ENCODE assay signal across 9 cellular contexts in genomic region chr1:212219679-212220463, GRCh38.
A peak's percentile ranks its signal among the peaks of the same experiment; 100 is the strongest.
DNase-seq lines count a peak whose midpoint lies in the region; ATAC-seq, FAIRE-seq and TF ChIP-seq lines count a peak whose summit lies in the region.
"Had no signal": no experiment of that assay in that cellular context is flagged by ENCODE, and none has a peak within 500 bp of the region (broad histone marks: within the 10 kb centered on the region; RNA-seq: fewer than 3 reads in every experiment).

No MANE protein-coding gene starts in this region.

- no peaks in the 10 kb centered on the region for H3K27me3 Mint-ChIP-seq in T-helper 17 cell
- H3K27me3 Mint-ChIP-seq in T-helper 2 cell treated with Interferon-gamma antibody and Interleukin-4, amounts not matched to agents 5 μg/mL and 100 μg/mL, for 36 hours (ENCODE audit: low read depth), result peaks cover 3% of the 10 kb centered on the region

- H3K27ac Mint-ChIP-seq in T-helper 17 cell, result peak overlapping the region; percentile 41
- no peak overlapping the region for H3K27ac Mint-ChIP-seq in T-helper 2 cell treated with Interferon-gamma antibody and Interleukin-4, amounts not matched to agents 5 μg/mL and 100 μg/mL, for 36 hours

- no peak for TF ChIP-seq POLR2A in GM12891 (IDR thresholded peaks at IDR 0.05; ENCODE audit: low read depth, low read length)

- no peaks in the 10 kb centered on the region for H3K27me3 ChIP-seq in hepatocyte

- no peaks in the 10 kb centered on the region for H3K9me2 ChIP-seq in hepatocyte (replicated peaks; ENCODE audit: insufficient read depth)

- H3K9me3 ChIP-seq in T-helper 17 cell (ENCODE audit: control insufficient read depth, low read length, poor library complexity, severe bottlenecking), result no peaks in the 10 kb centered on the region
- no peaks in the 10 kb centered on the region for H3K9me3 ChIP-seq in hepatocyte (ENCODE audit: low read depth)

- H3K36me3 Mint-ChIP-seq in T-helper 17 cell (ENCODE audit: low read depth), result peaks cover 4% of the 10 kb centered on the region
- no peaks in the 10 kb centered on the region for H3K36me3 Mint-ChIP-seq in T-helper 2 cell treated with Interferon-gamma antibody and Interleukin-4, amounts not matched to agents 5 μg/mL and 100 μg/mL, for 36 hours (ENCODE audit: low read depth)

- H3K4me1 ChIP-seq in hepatocyte (ENCODE audit: insufficient read depth), result peaks cover 11% of the 10 kb centered on the region

- no peak for DNase-seq in GM12891 (ENCODE audit: insufficient read length, low spot score)
- DNase-seq in T-helper 17 cell, result no peak
- peak; percentile 60 for DNase-seq in hepatocyte (ENCODE audit: low spot score)
- DNase-seq in renal cortical epithelial cell (ENCODE audit: low read depth), result peak; percentile 92
- no peak for DNase-seq in AML-193 (lab: John Stamatoyannopoulos, UW)
- no peak for DNase-seq in activated T-cell treated with anti-CD3 and anti-CD28 coated beads, Interleukin-2, amount 50 U/mL, for 1 hour
- DNase-seq in T-helper 2 cell treated with Interferon-gamma antibody and Interleukin-4, amounts not matched to agents 5 μg/mL and 100 μg/mL, for 36 hours (ENCODE audit: low spot score), result no peak
- DNase-seq in NCI-H146 (lab: John Stamatoyannopoulos, UW), result no peak
- DNase-seq: effector memory CD8-positive, alpha-beta T cell had no signal

- H3K4me3 Mint-ChIP-seq in T-helper 17 cell, result no peak overlapping the region
- H3K4me3 Mint-ChIP-seq in T-helper 2 cell treated with Interferon-gamma antibody and Interleukin-4, amounts not matched to agents 5 μg/mL and 100 μg/mL, for 36 hours, result no peak overlapping the region
- H3K4me3 Mint-ChIP-seq: effector memory CD8-positive, alpha-beta T cell had no signal

- H3K27ac ChIP-seq in hepatocyte, result peak overlapping the region; percentile 48

- 42% methylated on average over 8 of the region's 8 CpGs for WGBS in hepatocyte (ENCODE audit: low lambda C conversion rate, missing lambda C conversion rate)

- no peak overlapping the region for H3K4me3 ChIP-seq in hepatocyte

- no peak overlapping the region for H2AFZ ChIP-seq in hepatocyte

- peak; percentile 58 for FAIRE-seq in GM12891 (lab: Jason Lieb, UNC)

- no peaks in the 10 kb centered on the region for H4K20me1 ChIP-seq in hepatocyte (ENCODE audit: insufficient read depth, poor library complexity, severe bottlenecking)

- no peaks in the 10 kb centered on the region for H3K36me3 ChIP-seq in hepatocyte (replicated peaks; ENCODE audit: insufficient read depth, low read depth)

- ATAC-seq in T-helper 17 cell, result no peak
- ATAC-seq: effector memory CD8-positive, alpha-beta T cell had no signal

- H3K4me1 Mint-ChIP-seq in T-helper 17 cell, result peaks cover 14% of the 10 kb centered on the region
- H3K4me1 Mint-ChIP-seq in T-helper 2 cell treated with Interferon-gamma antibody and Interleukin-4, amounts not matched to agents 5 μg/mL and 100 μg/mL, for 36 hours (ENCODE audit: low read depth), result peaks cover 24% of the 10 kb centered on the region

- no peaks in the 10 kb centered on the region for H3K9me3 Mint-ChIP-seq in T-helper 2 cell treated with Interferon-gamma antibody and Interleukin-4, amounts not matched to agents 5 μg/mL and 100 μg/mL, for 36 hours
- H3K9me3 Mint-ChIP-seq: effector memory CD8-positive, alpha-beta T cell had no signal

- TF ChIP-seq CTCF in hepatocyte (IDR thresholded peaks at IDR 0.05; ENCODE audit: poor library complexity), result no peak

- H3K4me2 ChIP-seq in hepatocyte, result peak overlapping the region; percentile 4

- H3K79me2 ChIP-seq in hepatocyte, result no peaks in the 10 kb centered on the region

TF ChIP-seq in GM12891, 5 proteins besides CTCF, POLR2A, EP300 and RAD21:
- TF ChIP-seq SPI1 (IDR thresholded peaks at IDR 0.05; ENCODE audit: low read depth, low read length), result no peak
- TF ChIP-seq PAX5 (IDR thresholded peaks at IDR 0.05; ENCODE audit: insufficient read depth, low read length, severe bottlenecking), result no peak
- no peak for TF ChIP-seq TAF1 (IDR thresholded peaks at IDR 0.05; ENCODE audit: low read depth, low read length)
- no peak for TF ChIP-seq POLR2AphosphoS5 (IDR thresholded peaks at IDR 0.05; ENCODE audit: low read depth, low read length)
- no peak for TF ChIP-seq POU2F2 (IDR thresholded peaks at IDR 0.05; ENCODE audit: low read depth, low read length)
TF ChIP-seq in GM12891: peak in this region for 0.

Comparison
In these comparisons a context has a peak if more than half of its experiments do, and no peak if none do; other contexts are left out.
1. DNase-seq: peak in hepatocyte (single experiment) and renal cortical epithelial cell (single experiment); none in GM12891 (single experiment), T-helper 17 cell (0 of 3), AML-193 (0 of 2), activated T-cell treated with anti-CD3 and anti-CD28 coated beads, Interleukin-2, amount 50 U/mL, for 1 hour (single experiment), T-helper 2 cell treated with Interferon-gamma antibody and Interleukin-4, amounts not matched to agents 5 μg/mL and 100 μg/mL, for 36 hours (single experiment) and NCI-H146 (single experiment).